Comparison of ENCODE assay signal across 8 cellular contexts in genomic region chr15:101295607-101296225, GRCh38. TPM values are rescaled to one million over a fixed set of nuclear protein-coding genes. Genes with fewer than 3 reads are reported as not detected.
A peak's percentile ranks its signal among the peaks of the same experiment; 100 is the strongest.
DNase-seq lines count a peak whose midpoint lies in the region; ATAC-seq and TF ChIP-seq lines count a peak whose summit lies in the region.

No MANE protein-coding gene starts in this region.

- ATAC-seq in GM18867 (IDR thresholded peaks at IDR 0.05; ENCODE audit: unreplicated experiment) = no peak
- ATAC-seq in HG02840 (IDR thresholded peaks at IDR 0.05; ENCODE audit: low FRiP score, unreplicated experiment) = no peak
- ATAC-seq in HG03432 (IDR thresholded peaks at IDR 0.05; ENCODE audit: unreplicated experiment) = no peak

- H3K4me2 ChIP-seq in fibroblast of lung (ENCODE audit: extremely low read depth, insufficient read depth, low read length) = peak overlapping the region; percentile 96

- no peaks in the 10 kb centered on the region for H4K20me1 ChIP-seq in fibroblast of lung (ENCODE audit: control insufficient read depth, extremely low read depth, insufficient read depth, low read length)

- 1% methylated on average over 21 to 22 of the region's 22 CpGs for WGBS in ovary, 3 donors

- H3K9me3 ChIP-seq in SK-N-MC (ENCODE audit: low read depth, low read length) (no peaks in the 10 kb centered on the region), fibroblast of lung (ENCODE audit: control insufficient read depth, insufficient read depth, low read depth, low read length) (no peaks in the 10 kb centered on the region), ovary (no peaks in the 10 kb centered on the region)

- TF ChIP-seq CTCF in fibroblast of lung (conservative IDR thresholded peaks at IDR 0.05 in 1 of 2, IDR thresholded peaks at IDR 0.05 in 1 of 2; ENCODE audit: low read depth in 1 of 2, low read length in 2 of 2) = no peak
- TF ChIP-seq CTCF in ovary (IDR thresholded peaks at IDR 0.05) = no peak

- H3K4me1 ChIP-seq in fibroblast of lung (ENCODE audit: control insufficient read depth, extremely low read depth, insufficient read depth, low read length) = peaks cover 4% of the 10 kb centered on the region
- peaks cover 11% of the 10 kb centered on the region for H3K4me1 ChIP-seq in ovary (ENCODE audit: insufficient read depth)

- H3K36me3 ChIP-seq in SK-N-MC (ENCODE audit: insufficient read depth, low read length) (peaks cover 20% of the 10 kb centered on the region), fibroblast of lung (ENCODE audit: control insufficient read depth, insufficient read depth, low read length) (peaks cover 2% of the 10 kb centered on the region), ovary (no peaks in the 10 kb centered on the region)

- peak overlapping the region; percentile 73; the same call in 1 of the 2 replicates for H3K27ac ChIP-seq in SK-N-MC
- peak overlapping the region; percentile 90 for H3K27ac ChIP-seq in fibroblast of lung (ENCODE audit: insufficient read depth, low read length)
- peak overlapping the region in 1 of 2 donors; percentile 91 for H3K27ac ChIP-seq in ovary

- intact Hi-C loops in ovary (cut with DNase I) = loop anchor here in 1 of 4 donors (2.0 kb wide), 1 partner anchor 345 kb away; no protein-coding TSS in a partner anchor

- H3K27me3 ChIP-seq in fibroblast of lung (ENCODE audit: control insufficient read depth, insufficient read depth, low read length) (no peaks in the 10 kb centered on the region), ovary (no peaks in the 10 kb centered on the region)

- H3K9ac ChIP-seq in SK-N-MC (ENCODE audit: insufficient read length) (peak overlapping the region; percentile 98), fibroblast of lung (ENCODE audit: insufficient read depth, low read length) (peak overlapping the region; percentile 89)

- DNase-seq in NCI-H1105 treated with DMSO at 0.1 percent for 48 hours (lab: John Stamatoyannopoulos, UW) (peak; percentile 30), NCI-H1105 (lab: John Stamatoyannopoulos, UW) (no peak), SK-N-MC (ENCODE audit: low read depth, low spot score) (no peak), fibroblast of lung (ENCODE audit: low read depth in 2 of 2) (peak; percentile 27 to 73), ovary (no peak)

- H3K79me2 ChIP-seq in fibroblast of lung (ENCODE audit: control insufficient read depth, insufficient read depth, low read length) = peaks cover 40% of the 10 kb centered on the region

- peak overlapping the region; percentile 82 for H2AFZ ChIP-seq in fibroblast of lung (ENCODE audit: low read length)

- TF ChIP-seq EP300 in ovary (IDR thresholded peaks at IDR 0.05) = no peak

- H3K4me3 ChIP-seq in SK-N-MC (peak overlapping the region; percentile 96), fibroblast of lung (replicated peaks in 1 of 4; ENCODE audit: control extremely low read depth in 1 of 4, insufficient read depth in 1 of 4, low read depth in 3 of 4, low read length in 4 of 4) (peak overlapping the region; percentile 63 to 96 (median 91)), ovary (peak overlapping the region; percentile 94)

- TF ChIP-seq POLR2A in ovary (IDR thresholded peaks at IDR 0.05) = no peak

RNA-seq across cellular contexts. Expression of gene SNRPA1, which starts 0.7 kb away (rescaled TPM):
- total RNA-seq in fibroblast of lung (7.7 and 12.9 TPM in 2 replicates), ovary (10 to 100 TPM; 18.6 to 55.1 (median 39.9) TPM)
- polyA plus RNA-seq in fibroblast of lung (90.3 and 118 TPM in 2 replicates), ovary (10 to 100 TPM; 30.8 to 34.0 TPM)
- polyA plus RNA-seq in fibroblast of lung (2012) = 55.7 and 70.8 TPM in 2 replicates
- 5.2 and 5.3 TPM in 2 replicates for polyA minus RNA-seq in fibroblast of lung (ENCODE audit: low replicate concordance)

RNA-seq across cellular contexts. Expression of gene SELENOS, which starts 18.4 kb away (rescaled TPM):
- 59.8 and 66.2 TPM in 2 replicates for total RNA-seq in fibroblast of lung
- polyA plus RNA-seq in fibroblast of lung = 105 and 130 TPM in 2 replicates
- polyA plus RNA-seq in fibroblast of lung (2012) = 73.5 and 86.1 TPM in 2 replicates
- 14.9 and 19.2 TPM in 2 replicates for polyA minus RNA-seq in fibroblast of lung (ENCODE audit: low replicate concordance)
- total RNA-seq in ovary = 10 to 100 TPM; 36.9 to 61.7 (median 42.7) TPM
- 10 to 100 TPM; 56.4 to 83.2 TPM for polyA plus RNA-seq in ovary

RNA-seq across cellular contexts. Expression of gene CHSY1, which starts 43.9 kb away (rescaled TPM):
- total RNA-seq in fibroblast of lung (26.7 and 28.6 TPM in 2 replicates), ovary (10 to 100 TPM; 23.0 to 69.9 (median 33.1) TPM)
- polyA plus RNA-seq in fibroblast of lung (52.1 and 57.0 TPM in 2 replicates), ovary (10 to 100 TPM; 24.4 to 33.0 TPM)
- 33.9 and 40.6 TPM in 2 replicates for polyA plus RNA-seq in fibroblast of lung (2012)
- 31.2 and 42.2 TPM in 2 replicates for polyA minus RNA-seq in fibroblast of lung (ENCODE audit: low replicate concordance)

Comparison
In these comparisons a context has a peak if more than half of its experiments do, and no peak if none do; other contexts are left out.
1. DNase-seq: peak in NCI-H1105 treated with DMSO at 0.1 percent for 48 hours (single experiment) and fibroblast of lung (2 of 2); none in NCI-H1105 (single experiment), SK-N-MC (single experiment) and ovary (0 of 5).
2. Peak in every context shown above with its lines, with median percentiles within 50 percentile points of each other: H3K4me3 ChIP-seq.